In genomic region chr11:802693-803466, GRCh38 we compare ENCODE assay signal across 1 cellular context.
TF ChIP-seq lines count a peak whose summit lies in the region.

No MANE protein-coding gene starts in this region.

TF ChIP-seq in H1, 55 proteins besides CTCF, POLR2A, EP300 and RAD21:
- TF ChIP-seq RNF2 (IDR thresholded peaks at IDR 0.05; ENCODE audit: borderline replicate concordance, low read depth, low read length, missing control alignments, poor library complexity, severe bottlenecking) (no peak), BRCA1 (IDR thresholded peaks at IDR 0.05; ENCODE audit: low read depth, low read length) (no peak), JUND (IDR thresholded peaks at IDR 0.05; ENCODE audit: low read length) (no peak), EZH2 (IDR thresholded peaks at IDR 0.05; ENCODE audit: low read depth, low read length, severe bottlenecking) (no peak), RFX5 (IDR thresholded peaks at IDR 0.05; ENCODE audit: borderline replicate concordance, low read depth, low read length) (no peak), BCL11A (IDR thresholded peaks at IDR 0.05; ENCODE audit: low read depth in 2 of 2, low read length in 2 of 2) (no peak), POU5F1 (IDR thresholded peaks at IDR 0.05; ENCODE audit: low read depth, low read length) (no peak), YY1 (IDR thresholded peaks at IDR 0.05; ENCODE audit: low read depth, low read length) (no peak), SIRT6 (IDR thresholded peaks at IDR 0.05; ENCODE audit: low read length) (no peak), TAF1 (IDR thresholded peaks at IDR 0.05; ENCODE audit: low read depth, low read length) (no peak), MAFK (IDR thresholded peaks at IDR 0.05; ENCODE audit: low read depth, low read length) (no peak), SP1 (IDR thresholded peaks at IDR 0.05; ENCODE audit: low read depth, low read length) (no peak), SRF (IDR thresholded peaks at IDR 0.05; ENCODE audit: low read depth, low read length) (no peak), RBBP5 (IDR thresholded peaks at IDR 0.05; ENCODE audit: borderline replicate concordance, low read depth, low read length) (no peak), GABPA (IDR thresholded peaks at IDR 0.05; ENCODE audit: borderline replicate concordance, insufficient read depth, low read length) (no peak), CBX5 (IDR thresholded peaks at IDR 0.05; ENCODE audit: low read depth, low read length) (no peak), ASH2L (IDR thresholded peaks at IDR 0.05; ENCODE audit: low read length) (no peak), CHD7 (IDR thresholded peaks at IDR 0.05; ENCODE audit: insufficient replicate concordance, low read length) (no peak), ATF2 (IDR thresholded peaks at IDR 0.05; ENCODE audit: low read length) (no peak)
